ENCODE assay signal across 26 cellular contexts in genomic region chr9:108743426-108743825, GRCh38.
DNase-seq lines count a peak whose midpoint lies in the region; ATAC-seq and TF ChIP-seq lines count a peak whose summit lies in the region.
"Had no signal": no experiment of that assay in that cellular context is flagged by ENCODE, and none has a peak within 500 bp of the region (broad histone marks: within the 10 kb centered on the region; RNA-seq: fewer than 3 reads in every experiment).

No MANE protein-coding gene starts in this region.

- H3K36me3 Mint-ChIP-seq in activated CD4-positive, alpha-beta T cell treated with anti-CD3 and anti-CD28 coated beads, Interleukin-2, amount 10 ng/mL, durations not matched to agents 24 days and 14 days (ENCODE audit: low read depth): no peaks in the 10 kb centered on the region
- H3K36me3 Mint-ChIP-seq in type B pancreatic cell: no peaks in the 10 kb centered on the region
- H3K36me3 Mint-ChIP-seq: naive B cell had no signal

- no peak for ATAC-seq in HG03175 (IDR thresholded peaks at IDR 0.05; ENCODE audit: unreplicated experiment)
- ATAC-seq: activated naive CD8-positive, alpha-beta T cell treated with anti-CD3 and anti-CD28 coated beads, Interleukin-2, amount 50 U/mL, for 24 hours; gastroesophageal sphincter; left lobe of liver; stimulated activated naive CD8-positive, alpha-beta T cell treated with anti-CD3 and anti-CD28 coated beads, Interleukin-15, Interleukin-2, amounts not matched to agents 100 U/mL and 50 U/mL, for 24 hours; T-helper 17 cell had no signal

- no peaks in the 10 kb centered on the region for H3K9me3 Mint-ChIP-seq in activated CD4-positive, alpha-beta T cell treated with anti-CD3 and anti-CD28 coated beads, Interleukin-2, amount 10 ng/mL, durations not matched to agents 24 days and 14 days
- peaks cover 4% of the 10 kb centered on the region for H3K9me3 Mint-ChIP-seq in type B pancreatic cell
- H3K9me3 Mint-ChIP-seq: activated T-cell treated with anti-CD3 and anti-CD28 coated beads, Interleukin-2, amount 50 U/mL, for 24 hours; central memory CD8-positive, alpha-beta T cell; dendritic cell treated with granulocyte-macrophage colony-stimulating factor and Interleukin-4, amounts not matched to agents 40 ng/mL and 50 ng/mL, for 4 days; naive B cell had no signal

- H3K27ac ChIP-seq in epithelial cell of prostate: peak overlapping the region; percentile 22
- H3K27ac ChIP-seq: gastroesophageal sphincter, SK-N-MC, skin epidermis, thoracic aorta had no signal

- H3K4me1 Mint-ChIP-seq in activated CD4-positive, alpha-beta T cell treated with anti-CD3 and anti-CD28 coated beads, Interleukin-2, amount 10 ng/mL, durations not matched to agents 24 days and 14 days: no peaks in the 10 kb centered on the region
- H3K4me1 Mint-ChIP-seq in type B pancreatic cell (ENCODE audit: unreplicated experiment): no peaks in the 10 kb centered on the region
- H3K4me1 Mint-ChIP-seq: activated naive CD8-positive, alpha-beta T cell treated with anti-CD3 and anti-CD28 coated beads, Interleukin-2, amount 50 U/mL, for 24 hours; central memory CD8-positive, alpha-beta T cell; T-helper 17 cell had no signal

- H3K4me3 Mint-ChIP-seq in activated CD4-positive, alpha-beta T cell treated with anti-CD3 and anti-CD28 coated beads, Interleukin-2, amount 10 ng/mL, durations not matched to agents 24 days and 14 days: no peak overlapping the region
- H3K4me3 Mint-ChIP-seq in type B pancreatic cell: no peak overlapping the region
- H3K4me3 Mint-ChIP-seq: activated naive CD8-positive, alpha-beta T cell treated with anti-CD3 and anti-CD28 coated beads, Interleukin-2, amount 50 U/mL, for 24 hours; activated T-cell treated with anti-CD3 and anti-CD28 coated beads, Interleukin-2, amount 50 U/mL, for 24 hours; central memory CD8-positive, alpha-beta T cell; dendritic cell treated with granulocyte-macrophage colony-stimulating factor and Interleukin-4, amounts not matched to agents 40 ng/mL and 50 ng/mL, for 4 days; naive B cell; T-helper 17 cell had no signal

- H3K27ac Mint-ChIP-seq in activated CD4-positive, alpha-beta T cell treated with anti-CD3 and anti-CD28 coated beads, Interleukin-2, amount 10 ng/mL, durations not matched to agents 24 days and 14 days: no peak overlapping the region
- peak overlapping the region; percentile 25 for H3K27ac Mint-ChIP-seq in type B pancreatic cell
- H3K27ac Mint-ChIP-seq: activated naive CD8-positive, alpha-beta T cell treated with anti-CD3 and anti-CD28 coated beads, Interleukin-2, amount 50 U/mL, for 24 hours; activated T-cell treated with anti-CD3 and anti-CD28 coated beads, Interleukin-2, amount 50 U/mL, for 24 hours; dendritic cell treated with granulocyte-macrophage colony-stimulating factor and Interleukin-4, amounts not matched to agents 40 ng/mL and 50 ng/mL, for 4 days; naive B cell; T-helper 17 cell had no signal

- H3K27me3 Mint-ChIP-seq in activated CD4-positive, alpha-beta T cell treated with anti-CD3 and anti-CD28 coated beads, Interleukin-2, amount 10 ng/mL, durations not matched to agents 24 days and 14 days: no peaks in the 10 kb centered on the region
- peaks cover 6% of the 10 kb centered on the region for H3K27me3 Mint-ChIP-seq in type B pancreatic cell
- H3K27me3 Mint-ChIP-seq: activated naive CD8-positive, alpha-beta T cell treated with anti-CD3 and anti-CD28 coated beads, Interleukin-2, amount 50 U/mL, for 24 hours; activated T-cell treated with anti-CD3 and anti-CD28 coated beads, Interleukin-2, amount 50 U/mL, for 24 hours; dendritic cell treated with granulocyte-macrophage colony-stimulating factor and Interleukin-4, amounts not matched to agents 40 ng/mL and 50 ng/mL, for 4 days; naive B cell had no signal

- intact Hi-C loops in activated CD4-positive, alpha-beta T cell treated with anti-CD3 and anti-CD28 coated beads, Interleukin-2, amount 10 ng/mL, durations not matched to agents 24 days and 14 days (cut with micrococcal nuclease): no loop called here

- peak; percentile 26 for DNase-seq in activated CD4-positive, alpha-beta T cell treated with anti-CD3 and anti-CD28 coated beads, Interleukin-2, amount 10 ng/mL, durations not matched to agents 24 days and 14 days
- no peak for DNase-seq in activated CD4-positive, alpha-beta T cell treated with anti-CD3 and anti-CD28 coated beads, Interleukin-2, amount 50 U/mL, for 48 hours
- peak; percentile 94 to 99 for DNase-seq in NCI-H524 (lab: John Stamatoyannopoulos, UW)
- DNase-seq in epithelial cell of prostate (ENCODE audit: low read depth, low spot score): no peak
- no peak for DNase-seq in type B pancreatic cell (ENCODE audit: extremely low spot score, unreplicated experiment)
- no peak for DNase-seq in GM20000 (ENCODE audit: low spot score)
- DNase-seq in C1 segment of cervical spinal cord (lab: John Stamatoyannopoulos, UW): no peak
- DNase-seq: activated CD4-positive, alpha-beta T cell treated with anti-CD3 and anti-CD28 coated beads for 48 hours; activated gamma-delta T cell; activated naive CD8-positive, alpha-beta T cell treated with anti-CD3 and anti-CD28 coated beads, Interleukin-2, amount 50 U/mL, for 24 hours; activated T-cell treated with anti-CD3 and anti-CD28 coated beads, Interleukin-2, amount 50 U/mL, for 24 hours; hippocampal formation; KG1; MM.1S; naive B cell; NCI-H774; stimulated activated naive CD8-positive, alpha-beta T cell treated with anti-CD3 and anti-CD28 coated beads, Interleukin-15, Interleukin-2, amounts not matched to agents 100 U/mL and 50 U/mL, for 24 hours; T-helper 17 cell had no signal

- no peak for TF ChIP-seq CTCF in type B pancreatic cell (conservative IDR thresholded peaks at IDR 0.05)
- TF ChIP-seq CTCF in GM20000 (IDR thresholded peaks at IDR 0.05; ENCODE audit: extremely low read depth, missing control alignments): no peak

Comparison
In these comparisons a context has a peak if more than half of its experiments do, and no peak if none do; other contexts are left out.
1. DNase-seq: peak in activated CD4-positive, alpha-beta T cell treated with anti-CD3 and anti-CD28 coated beads, Interleukin-2, amount 10 ng/mL, durations not matched to agents 24 days and 14 days (single experiment) and NCI-H524 (2 of 2); none in activated CD4-positive, alpha-beta T cell treated with anti-CD3 and anti-CD28 coated beads, Interleukin-2, amount 50 U/mL, for 48 hours (0 of 2), epithelial cell of prostate (single experiment), type B pancreatic cell (single experiment), GM20000 (single experiment) and C1 segment of cervical spinal cord (0 of 14).